1 cellular context compared by ENCODE assay signal in the genomic region with DNA sequence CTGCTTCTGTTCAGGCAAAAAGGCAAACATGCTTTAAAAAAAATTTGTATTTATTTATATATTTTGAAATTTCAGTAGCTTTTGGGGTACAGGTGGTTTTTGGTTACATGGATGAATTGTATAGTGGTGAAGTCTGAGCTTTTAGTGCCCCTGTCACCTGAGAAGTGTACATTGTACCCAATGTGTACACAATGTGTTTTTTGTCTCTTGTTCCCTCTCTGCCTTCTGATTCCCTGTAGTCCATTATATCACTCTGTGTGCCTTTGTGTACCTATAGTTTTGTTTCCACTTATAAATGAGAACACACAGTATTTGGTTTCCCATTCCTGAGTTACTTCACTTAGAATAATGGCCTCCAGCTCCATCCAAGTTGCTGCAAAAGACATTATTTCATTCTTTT.
TF ChIP-seq lines count a peak whose summit lies in the region.

No MANE protein-coding gene starts in this region.

TF ChIP-seq in HepG2, 621 proteins besides CTCF, POLR2A, EP300 and RAD21 (continued from another document):
- TF ChIP-seq, protein P1, sequence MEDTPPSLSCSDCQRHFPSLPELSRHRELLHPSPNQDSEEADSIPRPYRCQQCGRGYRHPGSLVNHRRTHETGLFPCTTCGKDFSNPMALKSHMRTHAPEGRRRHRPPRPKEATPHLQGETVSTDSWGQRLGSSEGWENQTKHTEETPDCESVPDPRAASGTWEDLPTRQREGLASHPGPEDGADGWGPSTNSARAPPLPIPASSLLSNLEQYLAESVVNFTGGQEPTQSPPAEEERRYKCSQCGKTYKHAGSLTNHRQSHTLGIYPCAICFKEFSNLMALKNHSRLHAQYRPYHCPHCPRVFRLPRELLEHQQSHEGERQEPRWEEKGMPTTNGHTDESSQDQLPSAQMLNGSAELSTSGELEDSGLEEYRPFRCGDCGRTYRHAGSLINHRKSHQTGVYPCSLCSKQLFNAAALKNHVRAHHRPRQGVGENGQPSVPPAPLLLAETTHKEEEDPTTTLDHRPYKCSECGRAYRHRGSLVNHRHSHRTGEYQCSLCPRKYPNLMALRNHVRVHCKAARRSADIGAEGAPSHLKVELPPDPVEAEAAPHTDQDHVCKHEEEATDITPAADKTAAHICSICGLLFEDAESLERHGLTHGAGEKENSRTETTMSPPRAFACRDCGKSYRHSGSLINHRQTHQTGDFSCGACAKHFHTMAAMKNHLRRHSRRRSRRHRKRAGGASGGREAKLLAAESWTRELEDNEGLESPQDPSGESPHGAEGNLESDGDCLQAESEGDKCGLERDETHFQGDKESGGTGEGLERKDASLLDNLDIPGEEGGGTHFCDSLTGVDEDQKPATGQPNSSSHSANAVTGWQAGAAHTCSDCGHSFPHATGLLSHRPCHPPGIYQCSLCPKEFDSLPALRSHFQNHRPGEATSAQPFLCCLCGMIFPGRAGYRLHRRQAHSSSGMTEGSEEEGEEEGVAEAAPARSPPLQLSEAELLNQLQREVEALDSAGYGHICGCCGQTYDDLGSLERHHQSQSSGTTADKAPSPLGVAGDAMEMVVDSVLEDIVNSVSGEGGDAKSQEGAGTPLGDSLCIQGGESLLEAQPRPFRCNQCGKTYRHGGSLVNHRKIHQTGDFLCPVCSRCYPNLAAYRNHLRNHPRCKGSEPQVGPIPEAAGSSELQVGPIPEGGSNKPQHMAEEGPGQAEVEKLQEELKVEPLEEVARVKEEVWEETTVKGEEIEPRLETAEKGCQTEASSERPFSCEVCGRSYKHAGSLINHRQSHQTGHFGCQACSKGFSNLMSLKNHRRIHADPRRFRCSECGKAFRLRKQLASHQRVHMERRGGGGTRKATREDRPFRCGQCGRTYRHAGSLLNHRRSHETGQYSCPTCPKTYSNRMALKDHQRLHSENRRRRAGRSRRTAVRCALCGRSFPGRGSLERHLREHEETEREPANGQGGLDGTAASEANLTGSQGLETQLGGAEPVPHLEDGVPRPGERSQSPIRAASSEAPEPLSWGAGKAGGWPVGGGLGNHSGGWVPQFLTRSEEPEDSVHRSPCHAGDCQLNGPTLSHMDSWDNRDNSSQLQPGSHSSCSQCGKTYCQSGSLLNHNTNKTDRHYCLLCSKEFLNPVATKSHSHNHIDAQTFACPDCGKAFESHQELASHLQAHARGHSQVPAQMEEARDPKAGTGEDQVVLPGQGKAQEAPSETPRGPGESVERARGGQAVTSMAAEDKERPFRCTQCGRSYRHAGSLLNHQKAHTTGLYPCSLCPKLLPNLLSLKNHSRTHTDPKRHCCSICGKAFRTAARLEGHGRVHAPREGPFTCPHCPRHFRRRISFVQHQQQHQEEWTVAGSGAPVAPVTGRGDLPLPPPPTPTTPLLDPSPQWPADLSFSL (CRISPR knock-in tag; IDR thresholded peaks at IDR 0.05): peak; percentile 63; the same call in 1 of the 2 replicates
- peak; percentile 60 for TF ChIP-seq HNF4A (CRISPR knock-in tag; IDR thresholded peaks at IDR 0.05)
- peak; percentile 78; the same call in 1 of the 2 replicates for TF ChIP-seq SIX1 (CRISPR knock-in tag; IDR thresholded peaks at IDR 0.05; ENCODE audit: borderline replicate concordance)
- TF ChIP-seq SOX6 (IDR thresholded peaks at IDR 0.05): no peak
- TF ChIP-seq SOX6 (CRISPR knock-in tag; IDR thresholded peaks at IDR 0.05): peak; percentile 58
- peak; percentile 19; the same call in 1 of the 2 replicates for TF ChIP-seq ZMYM4 (CRISPR knock-in tag; IDR thresholded peaks at IDR 0.05)
- TF ChIP-seq SIX4 (CRISPR knock-in tag; IDR thresholded peaks at IDR 0.05): peak; percentile 65; the same call in 1 of the 2 replicates
- peak; percentile 69 for TF ChIP-seq FOXA3 (CRISPR knock-in tag; IDR thresholded peaks at IDR 0.05)
- TF ChIP-seq LCORL (IDR thresholded peaks at IDR 0.05): 0 out of 2 replicates have a peak, but pooled peaks have one; percentile 24
- no peak for TF ChIP-seq LCORL (CRISPR knock-in tag; IDR thresholded peaks at IDR 0.05)
- TF ChIP-seq SOX5 (CRISPR knock-in tag; IDR thresholded peaks at IDR 0.05; ENCODE audit: borderline replicate concordance): peak; percentile 75
- TF ChIP-seq, protein P2, sequence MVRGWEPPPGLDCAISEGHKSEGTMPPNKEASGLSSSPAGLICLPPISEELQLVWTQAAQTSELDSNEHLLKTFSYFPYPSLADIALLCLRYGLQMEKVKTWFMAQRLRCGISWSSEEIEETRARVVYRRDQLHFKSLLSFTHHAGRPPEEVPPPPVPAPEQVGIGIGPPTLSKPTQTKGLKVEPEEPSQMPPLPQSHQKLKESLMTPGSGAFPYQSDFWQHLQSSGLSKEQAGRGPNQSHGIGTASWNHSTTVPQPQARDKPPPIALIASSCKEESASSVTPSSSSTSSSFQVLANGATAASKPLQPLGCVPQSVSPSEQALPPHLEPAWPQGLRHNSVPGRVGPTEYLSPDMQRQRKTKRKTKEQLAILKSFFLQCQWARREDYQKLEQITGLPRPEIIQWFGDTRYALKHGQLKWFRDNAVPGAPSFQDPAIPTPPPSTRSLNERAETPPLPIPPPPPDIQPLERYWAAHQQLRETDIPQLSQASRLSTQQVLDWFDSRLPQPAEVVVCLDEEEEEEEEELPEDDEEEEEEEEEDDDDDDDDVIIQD (CRISPR knock-in tag; IDR thresholded peaks at IDR 0.05; ENCODE audit: low read depth): peak; percentile 30; the same call in 1 of the 2 replicates
- TF ChIP-seq RBAK (CRISPR knock-in tag; IDR thresholded peaks at IDR 0.05): peak; percentile 57; the same call in 1 of the 2 replicates
- no peak for TF ChIP-seq ZNF431 (CRISPR knock-in tag; IDR thresholded peaks at IDR 0.05; ENCODE audit: borderline replicate concordance, low read depth)
- TF ChIP-seq SOX13 (IDR thresholded peaks at IDR 0.05): no peak
- peak in 1 of 2 experiments; percentile 83; a peak in 2 of 4 replicates for TF ChIP-seq SOX13 (CRISPR knock-in tag; conservative IDR thresholded peaks at IDR 0.05 in 1 of 2, IDR thresholded peaks at IDR 0.05 in 1 of 2)
- TF ChIP-seq ZNF337 (CRISPR knock-in tag; IDR thresholded peaks at IDR 0.05; ENCODE audit: borderline replicate concordance, low read depth): no peak
- no peak for TF ChIP-seq FOXA1 (IDR thresholded peaks at IDR 0.05)
- peak; percentile 80 for TF ChIP-seq FOXA1 (CRISPR knock-in tag; IDR thresholded peaks at IDR 0.05)
- TF ChIP-seq GATAD2A (CRISPR knock-in tag; IDR thresholded peaks at IDR 0.05): peak; percentile 29; the same call in 1 of the 2 replicates
- no peak for TF ChIP-seq FOXP1 (IDR thresholded peaks at IDR 0.05)
- 0 out of 2 replicates have a peak, but pooled peaks have one; percentile 17 for TF ChIP-seq FOXP1 (CRISPR knock-in tag; IDR thresholded peaks at IDR 0.05)
- TF ChIP-seq, protein P3, sequence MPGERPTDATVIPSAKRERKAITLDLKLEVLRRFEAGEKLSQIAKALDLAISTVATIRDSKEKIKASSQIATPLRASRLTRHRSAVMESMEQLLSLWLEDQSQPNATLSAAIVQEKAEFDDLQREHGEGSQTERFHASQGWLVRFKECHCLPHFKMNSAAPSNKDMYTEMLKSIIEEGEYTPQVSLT (CRISPR knock-in tag; IDR thresholded peaks at IDR 0.05; ENCODE audit: borderline replicate concordance, low read depth): no peak
- TF ChIP-seq POGZ (CRISPR knock-in tag; IDR thresholded peaks at IDR 0.05): 0 out of 2 replicates have a peak, but pooled peaks have one; percentile 16
- no peak for TF ChIP-seq KAT2B (IDR thresholded peaks at IDR 0.05; ENCODE audit: borderline replicate concordance, low read depth, low read length)
- TF ChIP-seq, protein P4, sequence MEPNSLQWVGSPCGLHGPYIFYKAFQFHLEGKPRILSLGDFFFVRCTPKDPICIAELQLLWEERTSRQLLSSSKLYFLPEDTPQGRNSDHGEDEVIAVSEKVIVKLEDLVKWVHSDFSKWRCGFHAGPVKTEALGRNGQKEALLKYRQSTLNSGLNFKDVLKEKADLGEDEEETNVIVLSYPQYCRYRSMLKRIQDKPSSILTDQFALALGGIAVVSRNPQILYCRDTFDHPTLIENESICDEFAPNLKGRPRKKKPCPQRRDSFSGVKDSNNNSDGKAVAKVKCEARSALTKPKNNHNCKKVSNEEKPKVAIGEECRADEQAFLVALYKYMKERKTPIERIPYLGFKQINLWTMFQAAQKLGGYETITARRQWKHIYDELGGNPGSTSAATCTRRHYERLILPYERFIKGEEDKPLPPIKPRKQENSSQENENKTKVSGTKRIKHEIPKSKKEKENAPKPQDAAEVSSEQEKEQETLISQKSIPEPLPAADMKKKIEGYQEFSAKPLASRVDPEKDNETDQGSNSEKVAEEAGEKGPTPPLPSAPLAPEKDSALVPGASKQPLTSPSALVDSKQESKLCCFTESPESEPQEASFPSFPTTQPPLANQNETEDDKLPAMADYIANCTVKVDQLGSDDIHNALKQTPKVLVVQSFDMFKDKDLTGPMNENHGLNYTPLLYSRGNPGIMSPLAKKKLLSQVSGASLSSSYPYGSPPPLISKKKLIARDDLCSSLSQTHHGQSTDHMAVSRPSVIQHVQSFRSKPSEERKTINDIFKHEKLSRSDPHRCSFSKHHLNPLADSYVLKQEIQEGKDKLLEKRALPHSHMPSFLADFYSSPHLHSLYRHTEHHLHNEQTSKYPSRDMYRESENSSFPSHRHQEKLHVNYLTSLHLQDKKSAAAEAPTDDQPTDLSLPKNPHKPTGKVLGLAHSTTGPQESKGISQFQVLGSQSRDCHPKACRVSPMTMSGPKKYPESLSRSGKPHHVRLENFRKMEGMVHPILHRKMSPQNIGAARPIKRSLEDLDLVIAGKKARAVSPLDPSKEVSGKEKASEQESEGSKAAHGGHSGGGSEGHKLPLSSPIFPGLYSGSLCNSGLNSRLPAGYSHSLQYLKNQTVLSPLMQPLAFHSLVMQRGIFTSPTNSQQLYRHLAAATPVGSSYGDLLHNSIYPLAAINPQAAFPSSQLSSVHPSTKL (CRISPR knock-in tag; IDR thresholded peaks at IDR 0.05): peak; percentile 43; the same call in 1 of the 2 replicates
